Comparison of ENCODE assay signal across 2 cellular contexts in the genomic region with DNA sequence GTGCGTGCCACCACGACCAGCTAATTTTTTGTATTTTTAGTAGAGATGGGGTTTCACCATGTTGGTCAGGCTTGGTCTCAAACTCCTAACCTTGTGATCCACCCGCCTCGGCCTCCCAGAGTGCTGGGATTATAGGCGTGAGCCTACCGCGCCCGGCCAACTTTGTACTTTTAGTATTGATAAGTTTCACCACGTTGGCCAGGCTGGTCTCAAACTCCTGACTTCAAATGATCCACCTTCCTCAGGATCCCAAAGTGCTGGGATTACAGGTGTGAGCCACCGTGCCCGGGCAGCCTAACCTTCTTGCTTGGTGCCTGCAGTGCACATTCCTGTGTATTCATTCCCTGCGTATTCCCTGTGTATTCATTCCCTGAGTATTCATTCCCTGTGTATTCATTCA. TPM values are rescaled to one million over a fixed set of nuclear protein-coding genes. Genes with fewer than 3 reads are reported as not detected.
"Had no signal": no experiment of that assay in that cellular context is flagged by ENCODE, and none has a peak within 500 bp of the region (broad histone marks: within the 10 kb centered on the region; RNA-seq: fewer than 3 reads in every experiment).

No MANE protein-coding gene starts in this region.

RNA-seq across cellular contexts. Expression of a gene that starts 49.0 kb away (rescaled TPM):
- total RNA-seq: M059J had no signal
- polyA plus RNA-seq: SK-N-SH had no signal
